2 cellular contexts compared by ENCODE assay signal in the genomic region with DNA sequence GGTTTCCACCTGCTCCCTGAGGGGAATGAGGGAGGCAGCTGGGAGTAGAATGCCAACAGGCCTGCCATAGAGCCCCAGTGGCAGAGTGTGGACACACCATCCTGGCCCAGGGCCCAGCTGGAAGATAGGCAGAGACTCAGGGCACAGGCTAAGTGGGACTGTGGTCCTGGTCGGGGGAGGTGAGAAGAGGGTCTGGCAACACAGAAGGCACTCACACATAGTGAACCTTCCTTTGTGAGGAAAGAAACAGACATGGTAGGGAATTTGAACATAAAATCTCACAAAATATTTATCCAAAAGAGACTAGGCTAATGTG.
TF ChIP-seq lines count a peak whose summit lies in the region.

No MANE protein-coding gene starts in this region.

TF ChIP-seq in IMR-90, 13 proteins besides CTCF, POLR2A, EP300 and RAD21:
- TF ChIP-seq, protein P1, sequence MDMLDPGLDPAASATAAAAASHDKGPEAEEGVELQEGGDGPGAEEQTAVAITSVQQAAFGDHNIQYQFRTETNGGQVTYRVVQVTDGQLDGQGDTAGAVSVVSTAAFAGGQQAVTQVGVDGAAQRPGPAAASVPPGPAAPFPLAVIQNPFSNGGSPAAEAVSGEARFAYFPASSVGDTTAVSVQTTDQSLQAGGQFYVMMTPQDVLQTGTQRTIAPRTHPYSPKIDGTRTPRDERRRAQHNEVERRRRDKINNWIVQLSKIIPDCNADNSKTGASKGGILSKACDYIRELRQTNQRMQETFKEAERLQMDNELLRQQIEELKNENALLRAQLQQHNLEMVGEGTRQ (IDR thresholded peaks at IDR 0.05; ENCODE audit: low read depth, low read length), result no peak
- TF ChIP-seq CHD1 (IDR thresholded peaks at IDR 0.05; ENCODE audit: low read depth, low read length) (no peak), BHLHE40 (IDR thresholded peaks at IDR 0.05; ENCODE audit: low read depth, low read length) (no peak), MAFK (IDR thresholded peaks at IDR 0.05; ENCODE audit: low read depth, low read length) (no peak), MXI1 (IDR thresholded peaks at IDR 0.05; ENCODE audit: borderline replicate concordance, low read depth, low read length) (no peak), FOS (IDR thresholded peaks at IDR 0.05; ENCODE audit: low read depth, low read length) (no peak), MAZ (IDR thresholded peaks at IDR 0.05; ENCODE audit: borderline replicate concordance, low read depth, low read length) (no peak), RCOR1 (IDR thresholded peaks at IDR 0.05; ENCODE audit: insufficient replicate concordance, low read length) (no peak), NFE2L2 (IDR thresholded peaks at IDR 0.05; ENCODE audit: low read depth, low read length) (no peak), SMC3 (IDR thresholded peaks at IDR 0.05; ENCODE audit: low read depth, low read length) (no peak), CEBPB (IDR thresholded peaks at IDR 0.05; ENCODE audit: low read depth, low read length) (no peak), RFX5 (IDR thresholded peaks at IDR 0.05; ENCODE audit: low read depth, low read length) (no peak)
- TF ChIP-seq, protein P2, sequence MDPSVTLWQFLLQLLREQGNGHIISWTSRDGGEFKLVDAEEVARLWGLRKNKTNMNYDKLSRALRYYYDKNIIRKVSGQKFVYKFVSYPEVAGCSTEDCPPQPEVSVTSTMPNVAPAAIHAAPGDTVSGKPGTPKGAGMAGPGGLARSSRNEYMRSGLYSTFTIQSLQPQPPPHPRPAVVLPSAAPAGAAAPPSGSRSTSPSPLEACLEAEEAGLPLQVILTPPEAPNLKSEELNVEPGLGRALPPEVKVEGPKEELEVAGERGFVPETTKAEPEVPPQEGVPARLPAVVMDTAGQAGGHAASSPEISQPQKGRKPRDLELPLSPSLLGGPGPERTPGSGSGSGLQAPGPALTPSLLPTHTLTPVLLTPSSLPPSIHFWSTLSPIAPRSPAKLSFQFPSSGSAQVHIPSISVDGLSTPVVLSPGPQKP (IDR thresholded peaks at IDR 0.05; ENCODE audit: borderline replicate concordance, low read depth, low read length), result no peak

TF ChIP-seq in GM12891, 5 proteins besides CTCF, POLR2A, EP300 and RAD21:
- TF ChIP-seq POU2F2 (IDR thresholded peaks at IDR 0.05; ENCODE audit: low read depth, low read length) (no peak), PAX5 (IDR thresholded peaks at IDR 0.05; ENCODE audit: insufficient read depth, low read length, severe bottlenecking) (no peak), POLR2AphosphoS5 (IDR thresholded peaks at IDR 0.05; ENCODE audit: low read depth, low read length) (no peak)
TF ChIP-seq in GM12891: peak in this region for 0.
